In the genomic region with DNA sequence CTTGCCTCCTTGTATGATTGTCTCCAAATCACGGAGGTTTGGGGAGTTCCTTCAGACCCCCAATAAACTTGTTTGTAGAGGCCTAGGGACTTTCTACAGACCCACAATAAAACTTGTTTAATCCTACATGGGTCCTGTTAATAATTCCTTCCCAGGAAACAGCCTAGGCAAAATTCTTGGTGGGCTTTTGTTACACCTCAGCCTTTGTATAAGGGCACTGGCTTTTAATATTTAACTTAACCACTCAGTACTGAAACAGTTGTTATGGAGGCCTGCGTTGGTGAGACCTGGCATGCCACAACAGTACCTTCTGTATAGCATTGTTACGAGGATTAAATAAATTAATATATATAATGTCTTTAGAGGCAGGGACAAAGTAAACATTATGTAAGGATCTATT, we compare ENCODE assay signal across 21 cellular contexts. TPM values are rescaled to one million over a fixed set of nuclear protein-coding genes. Genes with fewer than 3 reads are reported as not detected.
A peak's percentile ranks its signal among the peaks of the same experiment; 100 is the strongest.
DNase-seq lines count a peak whose midpoint lies in the region; ATAC-seq and TF ChIP-seq lines count a peak whose summit lies in the region.
"Had no signal": no experiment of that assay in that cellular context is flagged by ENCODE, and none has a peak within 500 bp of the region (broad histone marks: within the 10 kb centered on the region; RNA-seq: fewer than 3 reads in every experiment).

No MANE protein-coding gene starts in this region.

- in situ Hi-C loops in brain microvascular endothelial cell (cut with HindIII; ENCODE audit: low pct_ligation_motif_present, low sequenced_read_pairs): no loop called here

- H3K36me3 ChIP-seq in brain microvascular endothelial cell (replicated peaks) (no peaks in the 10 kb centered on the region), adrenal gland (replicated peaks in 1 of 2) (no peaks in the 10 kb centered on the region)
- H3K36me3 ChIP-seq: BE2C; BLaER1 treated with 17β-estradiol and CSF1 and Interleukin-3, amounts not matched to agents 10 nM and 100 nM had no signal

- 75 to 81% (median 76%) methylated on average over 3 of the region's 3 CpGs for WGBS in adrenal gland, 4 donors

- no peaks in the 10 kb centered on the region for H3K27me3 ChIP-seq in brain microvascular endothelial cell (replicated peaks)
- H3K27me3 ChIP-seq in adrenal gland: no peaks in the 10 kb centered on the region
- H3K27me3 ChIP-seq: BE2C had no signal

- H3K4me3 ChIP-seq in brain microvascular endothelial cell (ENCODE audit: low read depth, low read length) (no peak overlapping the region), adrenal gland (no peak overlapping the region)
- H3K4me3 ChIP-seq: A549; BLaER1 treated with 17β-estradiol and CSF1 and Interleukin-3, amounts not matched to agents 10 nM and 100 nM; GM23248 had no signal

- DNase-seq in glomerular visceral epithelial cell (ENCODE audit: extremely low spot score) (peak; percentile 39), left kidney (ENCODE audit: low read depth, low spot score) (peak; percentile 68), renal cortical epithelial cell (ENCODE audit: low read depth) (peak; percentile 73), brain microvascular endothelial cell (no peak), adrenal gland (no peak), omental fat pad (ENCODE audit: low spot score) (no peak)
- DNase-seq: 8988T; ACHN; AML-193; BE2C; CD4-positive, alpha-beta T cell; COR-L47; DMS153; DND-41; GM23248; H7; HCEC 1CT had no signal

- TF ChIP-seq POLR2A in adrenal gland (IDR thresholded peaks at IDR 0.05): no peak

- no peaks in the 10 kb centered on the region for H3K9me3 ChIP-seq in adrenal gland (replicated peaks in 1 of 3)
- H3K9me3 ChIP-seq: A549, BE2C had no signal

- peak; percentile 83 for ATAC-seq in GM18907 (IDR thresholded peaks at IDR 0.05; ENCODE audit: unreplicated experiment)
- ATAC-seq in SK-N-SH treated with all-trans-retinoic acid at 6 μM for 48 hours: no peak
- ATAC-seq in omental fat pad (ENCODE audit: low FRiP score): no peak
- ATAC-seq: A549 had no signal

- TF ChIP-seq CTCF in brain microvascular endothelial cell (IDR thresholded peaks at IDR 0.05; ENCODE audit: low read depth, low read length, missing control alignments): no peak
- no peak for TF ChIP-seq CTCF in adrenal gland (IDR thresholded peaks at IDR 0.05)
- no peak for TF ChIP-seq CTCF in omental fat pad (IDR thresholded peaks at IDR 0.05)

- intact Hi-C loops in adrenal gland (cut with DNase I): no loop called here

- H3K27ac ChIP-seq in brain microvascular endothelial cell (no peak overlapping the region), adrenal gland (no peak overlapping the region)
- H3K27ac ChIP-seq: A549; BLaER1 treated with 17β-estradiol and CSF1 and Interleukin-3, amounts not matched to agents 10 nM and 100 nM; GM23248 had no signal

- no peaks in the 10 kb centered on the region for H3K4me1 ChIP-seq in adrenal gland (replicated peaks in 1 of 2)
- H3K4me1 ChIP-seq: A549; BE2C; BLaER1 treated with 17β-estradiol and CSF1 and Interleukin-3, amounts not matched to agents 10 nM and 100 nM had no signal

TF ChIP-seq in SK-N-SH treated with all-trans-retinoic acid at 6 μM for 48 hours, 23 proteins besides CTCF, POLR2A, EP300 and RAD21:
- no peak for TF ChIP-seq CSDC2 (CRISPR knock-in tag; IDR thresholded peaks at IDR 0.05)
- TF ChIP-seq ZFP30 (CRISPR knock-in tag; IDR thresholded peaks at IDR 0.05): no peak
- no peak for TF ChIP-seq ISL1 (CRISPR knock-in tag; IDR thresholded peaks at IDR 0.05)
- TF ChIP-seq, protein P1, sequence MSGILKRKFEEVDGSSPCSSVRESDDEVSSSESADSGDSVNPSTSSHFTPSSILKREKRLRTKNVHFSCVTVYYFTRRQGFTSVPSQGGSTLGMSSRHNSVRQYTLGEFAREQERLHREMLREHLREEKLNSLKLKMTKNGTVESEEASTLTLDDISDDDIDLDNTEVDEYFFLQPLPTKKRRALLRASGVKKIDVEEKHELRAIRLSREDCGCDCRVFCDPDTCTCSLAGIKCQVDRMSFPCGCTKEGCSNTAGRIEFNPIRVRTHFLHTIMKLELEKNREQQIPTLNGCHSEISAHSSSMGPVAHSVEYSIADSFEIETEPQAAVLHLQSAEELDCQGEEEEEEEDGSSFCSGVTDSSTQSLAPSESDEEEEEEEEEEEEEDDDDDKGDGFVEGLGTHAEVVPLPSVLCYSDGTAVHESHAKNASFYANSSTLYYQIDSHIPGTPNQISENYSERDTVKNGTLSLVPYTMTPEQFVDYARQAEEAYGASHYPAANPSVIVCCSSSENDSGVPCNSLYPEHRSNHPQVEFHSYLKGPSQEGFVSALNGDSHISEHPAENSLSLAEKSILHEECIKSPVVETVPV (CRISPR knock-in tag; IDR thresholded peaks at IDR 0.05): no peak
- TF ChIP-seq TCF4 (CRISPR knock-in tag; IDR thresholded peaks at IDR 0.05; ENCODE audit: borderline replicate concordance): no peak
- TF ChIP-seq, protein P2, sequence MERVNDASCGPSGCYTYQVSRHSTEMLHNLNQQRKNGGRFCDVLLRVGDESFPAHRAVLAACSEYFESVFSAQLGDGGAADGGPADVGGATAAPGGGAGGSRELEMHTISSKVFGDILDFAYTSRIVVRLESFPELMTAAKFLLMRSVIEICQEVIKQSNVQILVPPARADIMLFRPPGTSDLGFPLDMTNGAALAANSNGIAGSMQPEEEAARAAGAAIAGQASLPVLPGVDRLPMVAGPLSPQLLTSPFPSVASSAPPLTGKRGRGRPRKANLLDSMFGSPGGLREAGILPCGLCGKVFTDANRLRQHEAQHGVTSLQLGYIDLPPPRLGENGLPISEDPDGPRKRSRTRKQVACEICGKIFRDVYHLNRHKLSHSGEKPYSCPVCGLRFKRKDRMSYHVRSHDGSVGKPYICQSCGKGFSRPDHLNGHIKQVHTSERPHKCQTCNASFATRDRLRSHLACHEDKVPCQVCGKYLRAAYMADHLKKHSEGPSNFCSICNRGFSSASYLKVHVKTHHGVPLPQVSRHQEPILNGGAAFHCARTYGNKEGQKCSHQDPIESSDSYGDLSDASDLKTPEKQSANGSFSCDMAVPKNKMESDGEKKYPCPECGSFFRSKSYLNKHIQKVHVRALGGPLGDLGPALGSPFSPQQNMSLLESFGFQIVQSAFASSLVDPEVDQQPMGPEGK (CRISPR knock-in tag; IDR thresholded peaks at IDR 0.05; ENCODE audit: borderline replicate concordance): no peak
- no peak for TF ChIP-seq PPARA (CRISPR knock-in tag; IDR thresholded peaks at IDR 0.05; ENCODE audit: borderline replicate concordance)
- TF ChIP-seq TOX (CRISPR knock-in tag; IDR thresholded peaks at IDR 0.05; ENCODE audit: borderline replicate concordance): no peak
- no peak for TF ChIP-seq ARNTL (CRISPR knock-in tag; IDR thresholded peaks at IDR 0.05; ENCODE audit: borderline replicate concordance, low read depth)
TF ChIP-seq in SK-N-SH treated with all-trans-retinoic acid at 6 μM for 48 hours: peak in this region for 0.

RNA-seq across cellular contexts. Expression of a gene that starts 32.7 kb away (rescaled TPM):
- total RNA-seq in renal cortical epithelial cell (1.6 and 17.0 TPM in 2 replicates), adrenal gland (1 to 10 TPM; 1.9 to 9.3 (median 4.5) TPM), omental fat pad (10 to 100 TPM in 3 of 4 donors, 1 to 10 TPM in 1; 4.5 to 25.4 (median 18.7) TPM)
- polyA plus RNA-seq in adrenal gland: 10 to 100 TPM in 1 of 3 donors, 1 to 10 TPM in 2; 5.4 to 10.3 (median 8.8) TPM

Comparison
In these comparisons a context has a peak if more than half of its experiments do, and no peak if none do; other contexts are left out.
1. DNase-seq: peak in glomerular visceral epithelial cell (single experiment), left kidney (single experiment) and renal cortical epithelial cell (single experiment); none in brain microvascular endothelial cell (single experiment), adrenal gland (0 of 7) and omental fat pad (single experiment).